Comparison of ENCODE assay signal across 8 cellular contexts in genomic region chr22:24244144-24244787, GRCh38. TPM values are rescaled to one million over a fixed set of nuclear protein-coding genes. Genes with fewer than 3 reads are reported as not detected.
DNase-seq lines count a peak whose midpoint lies in the region; ATAC-seq and TF ChIP-seq lines count a peak whose summit lies in the region.

No MANE protein-coding gene starts in this region.

- H3K4me1 Mint-ChIP-seq in activated CD4-positive, alpha-beta memory T cell treated with anti-CD3 and anti-CD28 coated beads, Interleukin-2, amount 10 ng/mL, durations not matched to agents 7 days and 5 days = peaks cover 42% of the 10 kb centered on the region

- peak overlapping the region; percentile 71 for H3K27ac Mint-ChIP-seq in activated CD4-positive, alpha-beta memory T cell treated with anti-CD3 and anti-CD28 coated beads, Interleukin-2, amount 10 ng/mL, durations not matched to agents 7 days and 5 days

- no peak for TF ChIP-seq CTCF in heart left ventricle (IDR thresholded peaks at IDR 0.05)

- 48 to 60% (median 55%) methylated on average over 18 to 19 of the region's 19 CpGs for WGBS in heart left ventricle, 4 donors

- H3K4me3 Mint-ChIP-seq in activated CD4-positive, alpha-beta memory T cell treated with anti-CD3 and anti-CD28 coated beads, Interleukin-2, amount 10 ng/mL, durations not matched to agents 7 days and 5 days = no peak overlapping the region

- intact Hi-C loops in heart left ventricle (cut with DNase I) = loop anchor here in 3 of 10 donors (2.0 to 10.0 kb wide), 3 partner anchors 37 to 139 kb away; no protein-coding TSS in a partner anchor

- no peaks in the 10 kb centered on the region for H3K36me3 Mint-ChIP-seq in activated CD4-positive, alpha-beta memory T cell treated with anti-CD3 and anti-CD28 coated beads, Interleukin-2, amount 10 ng/mL, durations not matched to agents 7 days and 5 days (ENCODE audit: low read depth)

- DNase-seq in H7 = peak; percentile 25
- no peak for DNase-seq in activated CD4-positive, alpha-beta memory T cell treated with anti-CD3 and anti-CD28 coated beads, Interleukin-2, amount 10 ng/mL, durations not matched to agents 7 days and 5 days
- DNase-seq in heart left ventricle = peak in 3 of 5 donors; percentile 43 to 68 (median 65)
- no peak for DNase-seq in SKM-1 treated with dmso at 0.1 percent for 144 hours (lab: John Stamatoyannopoulos, UW; ENCODE audit: unreplicated experiment)
- DNase-seq in dedifferentiated amniotic fluid mesenchymal stem cell (ENCODE audit: extremely low spot score) = no peak
- no peak for DNase-seq in middle frontal gyrus (ENCODE audit: extremely low spot score, low spot score)

- CTCF ChIA-PET in activated CD4-positive, alpha-beta memory T cell treated with anti-CD3 and anti-CD28 coated beads, Interleukin-2, amount 10 ng/mL, durations not matched to agents 7 days and 5 days (lab: Charles Lee) = no interaction called here

- peaks cover 5 to 68% (median 38%) of the 10 kb centered on the region in 12 donors for H3K4me1 ChIP-seq in heart left ventricle

- H3K27ac ChIP-seq in heart left ventricle (peak overlapping the region; percentile 72 to 97 (median 86)), skin epidermis (peak overlapping the region in 19 of 21 experiments; percentile 27 to 90 (median 66))

- H3K9me3 Mint-ChIP-seq in activated CD4-positive, alpha-beta memory T cell treated with anti-CD3 and anti-CD28 coated beads, Interleukin-2, amount 10 ng/mL, durations not matched to agents 7 days and 5 days = no peaks in the 10 kb centered on the region

- H3K36me3 ChIP-seq in H7 (replicated peaks; ENCODE audit: control insufficient read depth, insufficient read depth, low read length) = no peaks in the 10 kb centered on the region
- H3K36me3 ChIP-seq in heart left ventricle = no peaks in the 10 kb centered on the region

- ATAC-seq in heart left ventricle (peak; percentile 17 to 36 (median 22)), GM18511 (IDR thresholded peaks at IDR 0.05; ENCODE audit: unreplicated experiment) (no peak)

- H3K9me3 ChIP-seq in heart left ventricle = no peaks in the 10 kb centered on the region

- H3K27me3 ChIP-seq in H7 (ENCODE audit: control insufficient read depth, insufficient read depth, low read length) (no peaks in the 10 kb centered on the region), heart left ventricle (no peaks in the 10 kb centered on the region)

- POLR2A ChIA-PET in activated CD4-positive, alpha-beta memory T cell treated with anti-CD3 and anti-CD28 coated beads, Interleukin-2, amount 10 ng/mL, durations not matched to agents 7 days and 5 days (lab: Charles Lee) = no interaction called here

- TF ChIP-seq POLR2A in heart left ventricle (IDR thresholded peaks at IDR 0.05) = no peak

- H3K4me3 ChIP-seq in H7 (ENCODE audit: insufficient read depth, low read depth, low read length) (no peak overlapping the region), heart left ventricle (peak overlapping the region in 11 of 12 donors; percentile 21 to 65 (median 51)), skin epidermis (peak overlapping the region in 4 of 7 experiments; percentile 3 to 15 (median 12))

- peaks cover 3% of the 10 kb centered on the region for H3K27me3 Mint-ChIP-seq in activated CD4-positive, alpha-beta memory T cell treated with anti-CD3 and anti-CD28 coated beads, Interleukin-2, amount 10 ng/mL, durations not matched to agents 7 days and 5 days

RNA-seq across cellular contexts. Expression of gene GGT5, which starts 0.6 kb away (rescaled TPM):
- total RNA-seq in H7 (2014; rRNA removed; shearing (Covaris generic)) = 0.63 TPM in 1 of 2 replicates, not detected in the other
- not detected for total RNA-seq in activated CD4-positive, alpha-beta memory T cell treated with anti-CD3 and anti-CD28 coated beads, Interleukin-2, amount 10 ng/mL, durations not matched to agents 7 days and 5 days
- total RNA-seq in heart left ventricle = 10 to 100 TPM in 7 of 9 donors, 1 to 10 TPM in 2; 6.1 to 71.5 (median 15.5) TPM
- 10 to 100 TPM; 30.9 to 41.6 TPM for polyA plus RNA-seq in heart left ventricle

RNA-seq across cellular contexts. Expression of gene SPECC1L, which starts 26.4 kb away (rescaled TPM):
- total RNA-seq in H7 (2014; rRNA removed; shearing (Covaris generic)) = 23.0 and 27.2 TPM in 2 replicates
- total RNA-seq in activated CD4-positive, alpha-beta memory T cell treated with anti-CD3 and anti-CD28 coated beads, Interleukin-2, amount 10 ng/mL, durations not matched to agents 7 days and 5 days = 10 to 100 TPM; 33.2 to 37.9 TPM
- 10 to 100 TPM; 25.4 to 65.3 (median 52.8) TPM for total RNA-seq in heart left ventricle
- 10 to 100 TPM in 1 of 2 donors, 1 to 10 TPM in 1; 9.8 to 22.3 TPM for polyA plus RNA-seq in heart left ventricle

Comparison
In these comparisons a context has a peak if more than half of its experiments do, and no peak if none do; other contexts are left out.
1. DNase-seq: peak in H7 (single experiment) and heart left ventricle (3 of 5); none in activated CD4-positive, alpha-beta memory T cell treated with anti-CD3 and anti-CD28 coated beads, Interleukin-2, amount 10 ng/mL, durations not matched to agents 7 days and 5 days (single experiment), SKM-1 treated with dmso at 0.1 percent for 144 hours (single experiment), dedifferentiated amniotic fluid mesenchymal stem cell (single experiment) and middle frontal gyrus (single experiment).